Comparison of ENCODE assay signal across 8 cellular contexts in the genomic region with DNA sequence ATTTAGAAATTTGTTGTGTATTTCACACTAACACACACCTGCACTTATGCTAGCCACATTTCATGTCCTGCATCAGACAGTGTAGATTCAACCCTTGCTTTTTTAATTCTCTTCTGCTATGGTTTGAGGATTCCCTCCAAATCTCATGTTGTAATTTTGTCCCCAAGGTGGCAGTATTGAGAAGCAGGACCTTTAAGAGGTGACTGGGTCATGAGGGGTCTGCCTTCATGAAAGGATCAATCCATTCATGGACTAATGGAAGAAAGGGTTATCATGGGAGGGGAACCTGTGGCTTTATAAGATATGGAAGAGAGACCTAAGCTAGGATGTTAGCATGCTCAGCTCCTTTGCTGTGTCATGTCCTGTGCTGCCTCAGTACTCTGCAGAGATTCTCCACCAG.
DNase-seq lines count a peak whose midpoint lies in the region; ATAC-seq and TF ChIP-seq lines count a peak whose summit lies in the region.
"Had no signal": no experiment of that assay in that cellular context is flagged by ENCODE, and none has a peak within 500 bp of the region (broad histone marks: within the 10 kb centered on the region; RNA-seq: fewer than 3 reads in every experiment).

No MANE protein-coding gene starts in this region.

- no peaks in the 10 kb centered on the region for H3K9me2 ChIP-seq in OCI-LY1 (ENCODE audit: low read depth, low read length)

- H3K9ac ChIP-seq in OCI-LY1 (ENCODE audit: low read length), result peak overlapping the region; percentile 50

- no peaks in the 10 kb centered on the region for H3K9me3 Mint-ChIP-seq in progenitor cell of endocrine pancreas (ENCODE audit: low read depth)

- H4K20me1 ChIP-seq in OCI-LY1 (ENCODE audit: insufficient read depth, low read length), result no peaks in the 10 kb centered on the region

- H2AFZ ChIP-seq in OCI-LY1 (ENCODE audit: low read length), result no peak overlapping the region

- no peaks in the 10 kb centered on the region for H3K36me3 Mint-ChIP-seq in progenitor cell of endocrine pancreas (ENCODE audit: insufficient read depth)

- H3K4me3 ChIP-seq in OCI-LY1 (ENCODE audit: low read depth, low read length, poor library complexity, severe bottlenecking), result no peak overlapping the region
- no peak overlapping the region for H3K4me3 ChIP-seq in fibroblast of mammary gland (ENCODE audit: control insufficient read depth, low read depth, low read length)

- no peaks in the 10 kb centered on the region for H3K79me2 ChIP-seq in OCI-LY1 (ENCODE audit: insufficient read depth, low read length)

- H3K27ac Mint-ChIP-seq in progenitor cell of endocrine pancreas, result no peak overlapping the region
- H3K27ac Mint-ChIP-seq: activated CD8-positive, alpha-beta T cell treated with anti-CD3 and anti-CD28 coated beads for 36 hours had no signal

- no peak overlapping the region for H3K4me3 Mint-ChIP-seq in progenitor cell of endocrine pancreas (ENCODE audit: low read depth)
- H3K4me3 Mint-ChIP-seq: activated CD8-positive, alpha-beta T cell treated with anti-CD3 and anti-CD28 coated beads for 36 hours had no signal

- in situ Hi-C loops in GM13977 (cut with MboI; ENCODE audit: low pct_unique_long_range_greater_than_20kb, low sequenced_read_pairs, unreplicated experiment), result no loop called here

- no peaks in the 10 kb centered on the region for H3K27me3 Mint-ChIP-seq in progenitor cell of endocrine pancreas
- H3K27me3 Mint-ChIP-seq: activated CD8-positive, alpha-beta T cell treated with anti-CD3 and anti-CD28 coated beads for 36 hours had no signal

- peak overlapping the region; percentile 76 for H3K27ac ChIP-seq in OCI-LY1 (ENCODE audit: low read depth, low read length, poor library complexity, severe bottlenecking)

- H3K4me1 ChIP-seq in OCI-LY1 (ENCODE audit: insufficient read depth, low read length, severe bottlenecking), result peaks cover 53% of the 10 kb centered on the region

- no peak for ATAC-seq in HG02678 (IDR thresholded peaks at IDR 0.05; ENCODE audit: unreplicated experiment)
- ATAC-seq: activated CD8-positive, alpha-beta T cell treated with anti-CD3 and anti-CD28 coated beads for 36 hours had no signal

- H3K4me2 ChIP-seq in OCI-LY1 (ENCODE audit: low read length), result peak overlapping the region; percentile 29; the same call in 1 of the 2 replicates

- TF ChIP-seq CTCF in GM13977 (IDR thresholded peaks at IDR 0.05; ENCODE audit: extremely low read depth, insufficient read depth, missing control alignments), result peak; percentile 28
- peak; percentile 87 for TF ChIP-seq CTCF in OCI-LY1 (IDR thresholded peaks at IDR 0.05; ENCODE audit: low read length)
- TF ChIP-seq CTCF in fibroblast of mammary gland (conservative IDR thresholded peaks at IDR 0.05; ENCODE audit: control insufficient read depth, insufficient read depth, low read depth, low read length), result peak; percentile 66
- TF ChIP-seq CTCF in progenitor cell of endocrine pancreas (IDR thresholded peaks at IDR 0.05; ENCODE audit: unreplicated experiment), result peak; percentile 65

- H3K36me3 ChIP-seq in OCI-LY1 (ENCODE audit: insufficient read depth, low read length), result no peaks in the 10 kb centered on the region

- peaks cover 4% of the 10 kb centered on the region; the same call in 1 of the 2 replicates for H3K9me3 ChIP-seq in OCI-LY1 (ENCODE audit: low read length)

- DNase-seq in GM13977 (ENCODE audit: low spot score) (no peak), fibroblast of mammary gland (ENCODE audit: low read depth) (peak; percentile 36), progenitor cell of endocrine pancreas (ENCODE audit: low spot score, unreplicated experiment) (no peak)
- no peak for DNase-seq in activated CD4-positive, alpha-beta T cell treated with anti-CD3 and anti-CD28 coated beads, Interleukin-2, amount 50 U/mL, for 4 hours
- DNase-seq in activated naive CD4-positive, alpha-beta T cell (lab: John Stamatoyannopoulos, UW), result no peak
- DNase-seq: activated CD8-positive, alpha-beta T cell treated with anti-CD3 and anti-CD28 coated beads for 36 hours had no signal

- H3F3A ChIP-seq in OCI-LY1 (ENCODE audit: insufficient read depth, low read length), result no peaks in the 10 kb centered on the region

- H3K4me1 Mint-ChIP-seq in progenitor cell of endocrine pancreas (ENCODE audit: low read depth), result no peaks in the 10 kb centered on the region

- H3K27me3 ChIP-seq in OCI-LY1 (ENCODE audit: insufficient read depth, low read length), result no peaks in the 10 kb centered on the region

Comparison
In these comparisons a context has a peak if more than half of its experiments do, and no peak if none do; other contexts are left out.
1. CTCF ChIP-seq: peak in every context shown above with its lines; median percentile 87 in OCI-LY1; 66 in fibroblast of mammary gland; 65 in progenitor cell of endocrine pancreas; 28 in GM13977.